In genomic region chr2:209368924-209369323, GRCh38 we compare ENCODE assay signal across 8 cellular contexts. TPM values are rescaled to one million over a fixed set of nuclear protein-coding genes. Genes with fewer than 3 reads are reported as not detected.
DNase-seq lines count a peak whose midpoint lies in the region; ATAC-seq, FAIRE-seq and TF ChIP-seq lines count a peak whose summit lies in the region.
"Had no signal": no experiment of that assay in that cellular context is flagged by ENCODE, and none has a peak within 500 bp of the region (broad histone marks: within the 10 kb centered on the region; RNA-seq: fewer than 3 reads in every experiment).

No MANE protein-coding gene starts in this region.

- H3K4me1 ChIP-seq in GM12878 (ENCODE audit: control insufficient read depth, insufficient read depth, low read length) (no peaks in the 10 kb centered on the region), mesenchymal stem cell (ENCODE audit: control insufficient read depth, insufficient read depth, low read depth, low read length) (no peaks in the 10 kb centered on the region)

- 17% methylated on average over 5 of the region's 5 CpGs for WGBS in GM12878 (ENCODE audit: insufficient coverage, insufficient replicate concordance, low lambda C conversion rate, missing lambda C conversion rate)
- 63% methylated on average over 5 of the region's 5 CpGs for WGBS in mesenchymal stem cell

- FAIRE-seq in GM12878 (lab: Jason Lieb, UNC), result no peak

- no peak overlapping the region for H3K14ac ChIP-seq in mesenchymal stem cell (ENCODE audit: low read length in 2 of 2)

- no peak overlapping the region for H2BK12ac ChIP-seq in mesenchymal stem cell (ENCODE audit: low read length in 2 of 2)

- TF ChIP-seq CTCF in GM12878 (IDR thresholded peaks at IDR 0.05 in 2 of 3, conservative IDR thresholded peaks at IDR 0.05 in 1 of 3; ENCODE audit: control insufficient read depth in 2 of 3, extremely low read depth in 1 of 3, insufficient read depth in 1 of 3, low read depth in 3 of 3, low read length in 3 of 3), result no peak

- no peaks in the 10 kb centered on the region for H3K79me1 ChIP-seq in mesenchymal stem cell (replicated peaks; ENCODE audit: low read length, poor library complexity, severe bottlenecking)

- POLR2A ChIA-PET in GM12878 (lab: Charles Lee), result no interaction called here

- H4K8ac ChIP-seq in mesenchymal stem cell (ENCODE audit: low read length), result no peak overlapping the region

- no TSS peak for BruUV-seq in GM12878 (replicated peaks; lab: Mats Ljungman, UMichigan)

- RAD21 ChIA-PET in GM12878 (lab: Charles Lee; ENCODE audit: unreplicated experiment), result interaction anchor here (1.0 kb wide), 1 partner anchor 34 kb away, joined by 4 read pairs; no protein-coding TSS in a partner anchor

- no peak for TF ChIP-seq RAD21 in GM12878 (IDR thresholded peaks at IDR 0.05; ENCODE audit: insufficient read depth, low read depth, low read length)

- CTCF ChIA-PET in GM12878 (lab: Yijun Ruan, JAX), result interaction anchor here (0.7 to 1.9 kb wide), 2 partner anchors 33 to 34 kb away, joined by 3 to 5 read pairs; no protein-coding TSS in a partner anchor

- no peaks in the 10 kb centered on the region for H3K79me2 ChIP-seq in GM12878 (ENCODE audit: control insufficient read depth, insufficient read depth, low read length)

- H3K36me3 ChIP-seq in GM12878 (ENCODE audit: control insufficient read depth in 2 of 2, insufficient read depth in 2 of 2, low read length in 1 of 2) (no peaks in the 10 kb centered on the region), mesenchymal stem cell (ENCODE audit: control insufficient read depth in 1 of 2, insufficient read depth in 2 of 2, low read depth in 1 of 2, low read length in 2 of 2) (no peaks in the 10 kb centered on the region)
- H3K36me3 ChIP-seq: neutrophil had no signal

- H3K23ac ChIP-seq in mesenchymal stem cell (ENCODE audit: low read length in 2 of 2), result no peak overlapping the region

- H2AK5ac ChIP-seq in mesenchymal stem cell (ENCODE audit: low read length, severe bottlenecking), result no peak overlapping the region

- in situ Hi-C loops in GM12878 (cut with MboI), result no loop called here

- H2BK5ac ChIP-seq in mesenchymal stem cell (ENCODE audit: low read depth, low read length, poor library complexity, severe bottlenecking), result no peak overlapping the region

- no peak overlapping the region for H2BK15ac ChIP-seq in mesenchymal stem cell (ENCODE audit: low read depth, poor library complexity, severe bottlenecking)

- no peak overlapping the region for H3K18ac ChIP-seq in mesenchymal stem cell (ENCODE audit: low read depth in 1 of 2, low read length in 2 of 2)

- H3K4ac ChIP-seq in mesenchymal stem cell (ENCODE audit: low read depth in 1 of 2, low read length in 2 of 2), result no peak overlapping the region

- H3K27me3 ChIP-seq in GM12878 (replicated peaks in 1 of 2; ENCODE audit: control insufficient read depth in 2 of 2, insufficient read depth in 2 of 2, low read length in 1 of 2) (no peaks in the 10 kb centered on the region), mesenchymal stem cell (ENCODE audit: control insufficient read depth in 1 of 2, insufficient read depth in 1 of 2, low read length in 2 of 2) (no peaks in the 10 kb centered on the region)
- H3K27me3 ChIP-seq: neutrophil had no signal

- no peak overlapping the region for H4K91ac ChIP-seq in mesenchymal stem cell (ENCODE audit: low read length)

- H3K4me2 ChIP-seq in GM12878 (ENCODE audit: control insufficient read depth, insufficient read depth) (no peak overlapping the region), mesenchymal stem cell (ENCODE audit: low read length, poor library complexity, severe bottlenecking) (no peak overlapping the region)

- H3K9ac ChIP-seq in GM12878 (ENCODE audit: control insufficient read depth, insufficient read depth, low read length) (no peak overlapping the region), mesenchymal stem cell (ENCODE audit: low read length) (peak overlapping the region; percentile 10)

- ATAC-seq in GM19455 (IDR thresholded peaks at IDR 0.05; ENCODE audit: unreplicated experiment) (peak; percentile 71), HG03460 (IDR thresholded peaks at IDR 0.05; ENCODE audit: unreplicated experiment) (peak; percentile 94), GM12878 (peak; percentile 72), sciatic nerve (no peak)

- no peak overlapping the region for H3K4me3 ChIP-seq in GM12878
- H3K4me3 ChIP-seq in mesenchymal stem cell (ENCODE audit: insufficient read depth in 1 of 2, low read depth in 1 of 2, low read length in 2 of 2), result peak overlapping the region in 1 of 2 experiments; percentile 16

- no peak for TF ChIP-seq POLR2A in GM12878 (IDR thresholded peaks at IDR 0.05; ENCODE audit: low read depth, low read length)

- H4K20me1 ChIP-seq in GM12878 (ENCODE audit: control insufficient read depth, insufficient read depth), result no peaks in the 10 kb centered on the region

- DNase-seq in GM12878 (ENCODE audit: low read depth, low spot score), result peak; percentile 2
- peak; percentile 70 for DNase-seq in mesenchymal stem cell
- no peak for DNase-seq in NCI-H524 (lab: John Stamatoyannopoulos, UW)
- DNase-seq in NCI-H2081 (lab: John Stamatoyannopoulos, UW), result no peak
- no peak for DNase-seq in sciatic nerve (ENCODE audit: low spot score)

- SMC1A ChIA-PET in GM12878 (lab: Charles Lee; ENCODE audit: uncharacterized antibody, unreplicated experiment), result interaction anchor here (1.2 to 1.3 kb wide), 3 partner anchors 11 to 25 kb away, joined by 3 read pairs; no protein-coding TSS in a partner anchor

- no peak overlapping the region for H2BK120ac ChIP-seq in mesenchymal stem cell (ENCODE audit: low read depth, low read length)

- TF ChIP-seq EP300 in GM12878 (IDR thresholded peaks at IDR 0.05; ENCODE audit: borderline replicate concordance in 1 of 2, control insufficient read depth in 1 of 2, low read depth in 2 of 2, low read length in 2 of 2), result no peak

- H2AFZ ChIP-seq in GM12878 (ENCODE audit: control insufficient read depth, low read depth, low read length), result no peak overlapping the region
- no peak overlapping the region for H2AFZ ChIP-seq in mesenchymal stem cell (ENCODE audit: low read depth, low read length)

- no peak overlapping the region for H3K27ac ChIP-seq in GM12878 (ENCODE audit: control insufficient read depth, insufficient read depth)
- H3K27ac ChIP-seq in mesenchymal stem cell (ENCODE audit: low read length, poor library complexity, severe bottlenecking), result no peak overlapping the region
- H3K27ac ChIP-seq: neutrophil had no signal

- intact Hi-C loops in GM12878 (cut with micrococcal nuclease; ENCODE audit: unreplicated experiment), result no loop called here
- intact Hi-C loops in sciatic nerve (cut with DNase I), result no loop called here

- H3K9me3 ChIP-seq in GM12878 (replicated peaks; ENCODE audit: control insufficient read depth, insufficient read depth, low read length) (no peaks in the 10 kb centered on the region), mesenchymal stem cell (ENCODE audit: control insufficient read depth, low read length) (peaks cover 3% of the 10 kb centered on the region)
- H3K9me3 ChIP-seq: neutrophil had no signal

TF ChIP-seq in GM12878, 131 proteins besides CTCF, POLR2A, EP300 and RAD21:
- TF ChIP-seq USF1 (IDR thresholded peaks at IDR 0.05; ENCODE audit: borderline replicate concordance, extremely low read length, insufficient read depth, low read depth, low read length) (no peak), IKZF1 (conservative IDR thresholded peaks at IDR 0.05) (no peak), ZNF622 (IDR thresholded peaks at IDR 0.05) (no peak), MTA2 (IDR thresholded peaks at IDR 0.05; ENCODE audit: low read depth) (no peak)

RNA-seq across cellular contexts. Expression of gene MAP2, which starts 54.9 kb away (rescaled TPM):
- total RNA-seq in GM12878 (2013; cell fraction: nucleolus; rRNA removed), result not detected in 2 replicates
- total RNA-seq in GM12878 (2014; rRNA removed) (not detected in 2 replicates), GM12878 (2014; rRNA removed; fragmentation: Illumina TruSeq; extraction: Trizol) (0.05 TPM in 1 of 2 replicates, not detected in the other), GM12878 (2021) (0.29 TPM in 1 of 2 replicates, not detected in the other), sciatic nerve (41.9 TPM)
- 0.18 TPM for polyA plus RNA-seq in GM12878 (2011; ENCODE audit: low read depth)
- polyA plus RNA-seq in GM12878 (2011; rRNA removed) (not detected in 2 replicates), GM12878 (2014; fragmentation: Illumina TruSeq; extraction: Trizol) (0.01 TPM in 1 of 2 replicates, not detected in the other), GM12878 (2014; fragmentation: Nextera tagmentation; extraction: Ambion mirVana) (not detected), GM12878 (2014; rRNA removed) (0.01 TPM in 1 of 2 replicates, not detected in the other), GM12878 (2016; fragmentation: Nextera tagmentation; extraction: Ambion mirVana) (not detected)
- not detected in 2 replicates for polyA plus RNA-seq in GM12878 (2011; cell fraction: cytosol; rRNA removed)
- not detected in 2 replicates for polyA plus RNA-seq in GM12878 (2011; cell fraction: nucleus; rRNA removed)
- polyA plus RNA-seq in GM12878 (2012), result 0.14 and 0.19 TPM in 2 replicates
- polyA minus RNA-seq in GM12878 (2011; rRNA and poly(A)+ RNA removed), result not detected in 2 replicates
- polyA minus RNA-seq in GM12878 (2011; cell fraction: cytosol; rRNA and poly(A)+ RNA removed), result not detected in 2 replicates
- not detected in 2 replicates for polyA minus RNA-seq in GM12878 (2011; cell fraction: nucleus; rRNA and poly(A)+ RNA removed)
- 0.54 TPM for polyA plus RNA-seq in mesenchymal stem cell (2013, experiment 1 of 2)
- 0.66 TPM for polyA plus RNA-seq in mesenchymal stem cell (2013, experiment 2 of 2)

Comparison
In these comparisons a context has a peak if more than half of its experiments do, and no peak if none do; other contexts are left out.
1. DNase-seq: peak in GM12878 (single experiment) and mesenchymal stem cell (single experiment); none in NCI-H524 (0 of 2), NCI-H2081 (0 of 2) and sciatic nerve (single experiment).
2. RNA of gene MAP2, which starts 54.9 kb away (total RNA-seq): 41.9 TPM in sciatic nerve (single experiment); 0.05 to 0.29 TPM in GM12878; every median in the first group is over 10 times any median in the second.